ENCODE assay signal across 17 cellular contexts in genomic region chr22:33405194-33405593, GRCh38.
"Had no signal": no experiment of that assay in that cellular context is flagged by ENCODE, and none has a peak within 500 bp of the region (broad histone marks: within the 10 kb centered on the region; RNA-seq: fewer than 3 reads in every experiment).

No MANE protein-coding gene starts in this region.

- DNase-seq: activated B cell treated with CpG ODN at 0.5 μM for 24 hours; activated CD4-positive, alpha-beta T cell treated with anti-CD3 and anti-CD28 coated beads, Interleukin-2, amount 10 ng/mL, durations not matched to agents 7 days and 5 days; activated CD8-positive, alpha-beta memory T cell treated with anti-CD3 and anti-CD28 coated beads for 24 hours; activated naive CD4-positive, alpha-beta T cell treated with anti-CD3 and anti-CD28 coated beads, Interleukin-2, amount 10 ng/mL, durations not matched to agents 7 days and 5 days; caudate nucleus; colonic mucosa; kidney; mucosa of descending colon; occipital lobe; stimulated activated CD4-positive, alpha-beta T cell treated with anti-CD3 and anti-CD28 coated beads, Interleukin-4, amount 100 ng/mL, for 4 hours; T-helper 17 cell had no signal

- H3K27ac Mint-ChIP-seq: activated B cell treated with CpG ODN at 0.5 μM for 24 hours; activated CD4-positive, alpha-beta T cell treated with anti-CD3 and anti-CD28 coated beads, Interleukin-2, amount 10 ng/mL, durations not matched to agents 7 days and 5 days; activated naive CD4-positive, alpha-beta T cell treated with anti-CD3 and anti-CD28 coated beads, Interleukin-2, amount 10 ng/mL, durations not matched to agents 7 days and 5 days; activated T-helper 2 cell treated with anti-CD3 and anti-CD28 coated beads, Interferon-gamma antibody, Interleukin-2, Interleukin-4, amounts not matched to agents 10 μg/mL and 5 μg/mL and 100 μg/mL, durations not matched to agents 14 hours and 24 hours and 36 hours; natural killer cell treated with Interleukin-12 subunit alpha and Interleukin-12 subunit beta and Interleukin-15 and Interleukin-18, amount 100 ng/mL, for 72 hours; T-helper 17 cell had no signal

- H3K27me3 ChIP-seq: colonic mucosa, hepatocyte had no signal

- H3K27me3 Mint-ChIP-seq: activated B cell treated with CpG ODN at 0.5 μM for 24 hours; activated CD4-positive, alpha-beta T cell treated with anti-CD3 and anti-CD28 coated beads, Interleukin-2, amount 10 ng/mL, durations not matched to agents 7 days and 5 days; activated naive CD4-positive, alpha-beta T cell treated with anti-CD3 and anti-CD28 coated beads, Interleukin-2, amount 10 ng/mL, durations not matched to agents 7 days and 5 days; natural killer cell treated with Interleukin-12 subunit alpha and Interleukin-12 subunit beta and Interleukin-15 and Interleukin-18, amount 100 ng/mL, for 72 hours; T-helper 17 cell had no signal

- H3K27ac ChIP-seq: colonic mucosa, hepatocyte, skin epidermis had no signal

- H3K4me1 Mint-ChIP-seq: activated CD4-positive, alpha-beta T cell treated with anti-CD3 and anti-CD28 coated beads, Interleukin-2, amount 10 ng/mL, durations not matched to agents 7 days and 5 days; activated naive CD4-positive, alpha-beta T cell treated with anti-CD3 and anti-CD28 coated beads, Interleukin-2, amount 10 ng/mL, durations not matched to agents 7 days and 5 days; T-helper 17 cell had no signal

- H3K4me3 Mint-ChIP-seq: activated B cell treated with CpG ODN at 0.5 μM for 24 hours; activated CD4-positive, alpha-beta T cell treated with anti-CD3 and anti-CD28 coated beads, Interleukin-2, amount 10 ng/mL, durations not matched to agents 7 days and 5 days; activated naive CD4-positive, alpha-beta T cell treated with anti-CD3 and anti-CD28 coated beads, Interleukin-2, amount 10 ng/mL, durations not matched to agents 7 days and 5 days; natural killer cell treated with Interleukin-12 subunit alpha and Interleukin-12 subunit beta and Interleukin-15 and Interleukin-18, amount 100 ng/mL, for 72 hours; T-helper 17 cell had no signal

- H3K9me3 ChIP-seq: colonic mucosa, mucosa of descending colon had no signal

- H2AFZ ChIP-seq: hepatocyte had no signal

- H3K9me3 Mint-ChIP-seq: activated B cell treated with CpG ODN at 0.5 μM for 24 hours; natural killer cell treated with Interleukin-12 subunit alpha and Interleukin-12 subunit beta and Interleukin-15 and Interleukin-18, amount 100 ng/mL, for 72 hours had no signal

- H3K36me3 ChIP-seq: colonic mucosa had no signal

- H3K4me3 ChIP-seq: colonic mucosa, hepatocyte, mucosa of descending colon, skin epidermis had no signal

- H3K4me1 ChIP-seq: colonic mucosa had no signal

- ATAC-seq: mucosa of descending colon; natural killer cell treated with Interleukin-12 subunit alpha and Interleukin-12 subunit beta and Interleukin-15 and Interleukin-18, amount 100 ng/mL, for 72 hours; T-helper 17 cell had no signal

- H3K79me2 ChIP-seq: hepatocyte had no signal

- FAIRE-seq: frontal cortex, kidney, TTC549 had no signal

- H3K4me2 ChIP-seq: hepatocyte had no signal

- H3K36me3 Mint-ChIP-seq: activated naive CD4-positive, alpha-beta T cell treated with anti-CD3 and anti-CD28 coated beads, Interleukin-2, amount 10 ng/mL, durations not matched to agents 7 days and 5 days; natural killer cell treated with Interleukin-12 subunit alpha and Interleukin-12 subunit beta and Interleukin-15 and Interleukin-18, amount 100 ng/mL, for 72 hours had no signal
